21 cellular contexts compared by ENCODE assay signal in genomic region chr14:53147893-53148292, GRCh38. TPM values are rescaled to one million over a fixed set of nuclear protein-coding genes. Genes with fewer than 3 reads are reported as not detected.
A peak's percentile ranks its signal among the peaks of the same experiment; 100 is the strongest.
DNase-seq lines count a peak whose midpoint lies in the region; ATAC-seq and TF ChIP-seq lines count a peak whose summit lies in the region.
"Had no signal": no experiment of that assay in that cellular context is flagged by ENCODE, and none has a peak within 500 bp of the region (broad histone marks: within the 10 kb centered on the region; RNA-seq: fewer than 3 reads in every experiment).

No MANE protein-coding gene starts in this region.

- no peaks in the 10 kb centered on the region for H3K36me3 ChIP-seq in MM.1S (replicated peaks; ENCODE audit: insufficient read depth, low read length)

- ATAC-seq in stimulated activated naive CD8-positive, alpha-beta T cell treated with anti-CD3 and anti-CD28 coated beads, Interleukin-15, Interleukin-2, amounts not matched to agents 100 U/mL and 50 U/mL, for 24 hours = no peak
- peak; percentile 11 for ATAC-seq in stimulated activated naive CD8-positive, alpha-beta T cell treated with anti-CD3 and anti-CD28 coated beads, Interleukin-15, amount 100 ng/mL, for 72 hours
- ATAC-seq in GM21447 (IDR thresholded peaks at IDR 0.05; ENCODE audit: unreplicated experiment) = no peak

- H2AFZ ChIP-seq in MM.1S (ENCODE audit: low read length) = no peak overlapping the region
- H2AFZ ChIP-seq: GM23248 had no signal

- H3K27me3 ChIP-seq in MM.1S (replicated peaks; ENCODE audit: insufficient read depth, low read length) = no peaks in the 10 kb centered on the region

- H3K9me3 Mint-ChIP-seq in stimulated activated naive CD8-positive, alpha-beta T cell treated with anti-CD3 and anti-CD28 coated beads, Interleukin-15, Interleukin-2, amounts not matched to agents 100 ng/mL and 50 ng/mL, for 24 hours = peaks cover 6% of the 10 kb centered on the region
- peaks cover 7% of the 10 kb centered on the region for H3K9me3 Mint-ChIP-seq in activated naive CD8-positive, alpha-beta T cell (ENCODE audit: low read depth)
- H3K9me3 Mint-ChIP-seq in stimulated activated naive CD8-positive, alpha-beta T cell treated with anti-CD3 and anti-CD28 coated beads, Interleukin-15, amount 100 ng/mL, for 72 hours = peaks cover under 1 to 2% of the 10 kb centered on the region in 2 donors
- H3K9me3 Mint-ChIP-seq in progenitor cell of endocrine pancreas (ENCODE audit: low read depth) = peaks cover 8% of the 10 kb centered on the region

- peaks cover 33% of the 10 kb centered on the region for H3K4me1 ChIP-seq in MM.1S (ENCODE audit: low read length)

- no peaks in the 10 kb centered on the region for H3K9me2 ChIP-seq in MM.1S (replicated peaks; ENCODE audit: insufficient read depth, low read length)

- H3K4me2 ChIP-seq in MM.1S (ENCODE audit: low read depth, low read length) = peak overlapping the region; percentile 79

- DNase-seq in stimulated activated naive CD8-positive, alpha-beta T cell treated with anti-CD3 and anti-CD28 coated beads, Interleukin-15, Interleukin-2, amounts not matched to agents 100 U/mL and 50 U/mL, for 24 hours = no peak
- DNase-seq in MM.1S (peak; percentile 25), progenitor cell of endocrine pancreas (ENCODE audit: low spot score, unreplicated experiment) (no peak), NCI-H2081 treated with DMSO at 0.1 percent for 48 hours (lab: John Stamatoyannopoulos, UW) (no peak)
- no peak for DNase-seq in stimulated activated naive CD8-positive, alpha-beta T cell treated with anti-CD3 and anti-CD28 coated beads, Interleukin-15, amount 100 ng/mL, for 72 hours
- DNase-seq: activated CD4-positive, CD25-positive, alpha-beta regulatory T cell; activated gamma-delta T cell; CD4-positive, alpha-beta memory T cell; GF-D8; Kasumi-1; mammary epithelial cell; NCI-H510A; small intestine; stimulated activated CD4-positive, alpha-beta T cell treated with anti-CD3 and anti-CD28 coated beads, Interleukin-2, amount 100 ng/mL, for 24 hours; stimulated activated naive B cell treated with anti-CD40 and anti-IgM and Interleukin-4, amounts not matched to agents 10 μg/mL and 1 μg/mL and 100 μg/mL, for 72 hours; T1000 had no signal

- no peaks in the 10 kb centered on the region for H3K9me3 ChIP-seq in MM.1S (replicated peaks; ENCODE audit: insufficient read depth, low read length)

- H4K20me1 ChIP-seq in MM.1S (ENCODE audit: insufficient read depth, low read length) = no peaks in the 10 kb centered on the region

- no peak overlapping the region for H3K4me3 ChIP-seq in MM.1S (ENCODE audit: low read length)
- H3K4me3 ChIP-seq: GM23248, SK-N-MC had no signal

- H3K27me3 Mint-ChIP-seq in stimulated activated naive CD8-positive, alpha-beta T cell treated with anti-CD3 and anti-CD28 coated beads, Interleukin-15, Interleukin-2, amounts not matched to agents 100 ng/mL and 50 ng/mL, for 24 hours = no peaks in the 10 kb centered on the region
- H3K27me3 Mint-ChIP-seq in activated naive CD8-positive, alpha-beta T cell = no peaks in the 10 kb centered on the region
- H3K27me3 Mint-ChIP-seq in stimulated activated naive CD8-positive, alpha-beta T cell treated with anti-CD3 and anti-CD28 coated beads, Interleukin-15, amount 100 ng/mL, for 72 hours = no peaks in the 10 kb centered on the region
- no peaks in the 10 kb centered on the region for H3K27me3 Mint-ChIP-seq in progenitor cell of endocrine pancreas
- H3K27me3 Mint-ChIP-seq: CD4-positive, alpha-beta memory T cell; stimulated activated naive B cell treated with anti-CD40 and anti-IgM and Interleukin-4, amounts not matched to agents 10 μg/mL and 1 μg/mL and 100 μg/mL, for 72 hours had no signal

- no peak for TF ChIP-seq CTCF in MM.1S (IDR thresholded peaks at IDR 0.05; ENCODE audit: low read length)
- TF ChIP-seq CTCF in progenitor cell of endocrine pancreas (IDR thresholded peaks at IDR 0.05; ENCODE audit: unreplicated experiment) = no peak

- H3K36me3 Mint-ChIP-seq in stimulated activated naive CD8-positive, alpha-beta T cell treated with anti-CD3 and anti-CD28 coated beads, Interleukin-15, Interleukin-2, amounts not matched to agents 100 ng/mL and 50 ng/mL, for 24 hours (ENCODE audit: low read depth) = peaks cover 24% of the 10 kb centered on the region
- H3K36me3 Mint-ChIP-seq in activated naive CD8-positive, alpha-beta T cell = peaks cover 9% of the 10 kb centered on the region
- peaks cover 2% of the 10 kb centered on the region for H3K36me3 Mint-ChIP-seq in progenitor cell of endocrine pancreas (ENCODE audit: insufficient read depth)

- peaks cover 96% of the 10 kb centered on the region for H3K79me2 ChIP-seq in MM.1S (ENCODE audit: low read length)

- H3K4me1 Mint-ChIP-seq in stimulated activated naive CD8-positive, alpha-beta T cell treated with anti-CD3 and anti-CD28 coated beads, Interleukin-15, Interleukin-2, amounts not matched to agents 100 ng/mL and 50 ng/mL, for 24 hours (ENCODE audit: low read depth) = peaks cover 76% of the 10 kb centered on the region
- H3K4me1 Mint-ChIP-seq in activated naive CD8-positive, alpha-beta T cell (ENCODE audit: low read depth) = peaks cover 79% of the 10 kb centered on the region
- peaks cover 78% of the 10 kb centered on the region for H3K4me1 Mint-ChIP-seq in stimulated activated naive CD8-positive, alpha-beta T cell treated with anti-CD3 and anti-CD28 coated beads, Interleukin-15, amount 100 ng/mL, for 72 hours
- peaks cover 14% of the 10 kb centered on the region for H3K4me1 Mint-ChIP-seq in progenitor cell of endocrine pancreas (ENCODE audit: low read depth)

- H3K27ac Mint-ChIP-seq in stimulated activated naive CD8-positive, alpha-beta T cell treated with anti-CD3 and anti-CD28 coated beads, Interleukin-15, Interleukin-2, amounts not matched to agents 100 ng/mL and 50 ng/mL, for 24 hours = no peak overlapping the region
- peak overlapping the region; percentile 11 for H3K27ac Mint-ChIP-seq in activated naive CD8-positive, alpha-beta T cell
- peak overlapping the region; percentile 68 to 74 for H3K27ac Mint-ChIP-seq in stimulated activated naive CD8-positive, alpha-beta T cell treated with anti-CD3 and anti-CD28 coated beads, Interleukin-15, amount 100 ng/mL, for 72 hours
- no peak overlapping the region for H3K27ac Mint-ChIP-seq in progenitor cell of endocrine pancreas

- H3K4me3 Mint-ChIP-seq in stimulated activated naive CD8-positive, alpha-beta T cell treated with anti-CD3 and anti-CD28 coated beads, Interleukin-15, Interleukin-2, amounts not matched to agents 100 ng/mL and 50 ng/mL, for 24 hours = peak overlapping the region; percentile 46
- H3K4me3 Mint-ChIP-seq in activated naive CD8-positive, alpha-beta T cell = peak overlapping the region; percentile 94
- peak overlapping the region; percentile 73 to 99 for H3K4me3 Mint-ChIP-seq in stimulated activated naive CD8-positive, alpha-beta T cell treated with anti-CD3 and anti-CD28 coated beads, Interleukin-15, amount 100 ng/mL, for 72 hours
- H3K4me3 Mint-ChIP-seq in progenitor cell of endocrine pancreas (ENCODE audit: low read depth) = no peak overlapping the region

- H3K27ac ChIP-seq in MM.1S (ENCODE audit: low read length) = peak overlapping the region; percentile 33; the same call in 1 of the 2 replicates
- H3K27ac ChIP-seq: GM23248, SK-N-MC had no signal

- no peak overlapping the region for H3K9ac ChIP-seq in MM.1S (ENCODE audit: low read length)
- H3K9ac ChIP-seq: GM23248 had no signal

- H3F3A ChIP-seq in MM.1S (ENCODE audit: insufficient read depth, low read length) = no peaks in the 10 kb centered on the region; the same call in 1 of the 2 replicates

RNA-seq across cellular contexts. Expression of gene DDHD1, which starts 5.2 kb away (rescaled TPM):
- total RNA-seq in progenitor cell of endocrine pancreas = 23.0 and 23.6 TPM in 2 replicates

Comparison
In these comparisons a context has a peak if more than half of its experiments do, and no peak if none do; other contexts are left out.
1. H3K27ac Mint-ChIP-seq: peak in activated naive CD8-positive, alpha-beta T cell (single experiment) and stimulated activated naive CD8-positive, alpha-beta T cell treated with anti-CD3 and anti-CD28 coated beads, Interleukin-15, amount 100 ng/mL, for 72 hours (2 of 2); none in stimulated activated naive CD8-positive, alpha-beta T cell treated with anti-CD3 and anti-CD28 coated beads, Interleukin-15, Interleukin-2, amounts not matched to agents 100 ng/mL and 50 ng/mL, for 24 hours (single experiment) and progenitor cell of endocrine pancreas (single experiment).